Comparison of ENCODE assay signal across 13 cellular contexts in genomic region chr16:3072166-3072565, GRCh38. TPM values are rescaled to one million over a fixed set of nuclear protein-coding genes. Genes with fewer than 3 reads are reported as not detected.
DNase-seq lines count a peak whose midpoint lies in the region; ATAC-seq lines count a peak whose summit lies in the region.
"Not testable (repeated sequence)": the region's sequence is repeated elsewhere in the genome, so short reads cannot be mapped to it uniquely, and the experiment has no call there.
"Had no signal": no experiment of that assay in that cellular context is flagged by ENCODE, and none has a peak within 500 bp of the region (broad histone marks: within the 10 kb centered on the region; RNA-seq: fewer than 3 reads in every experiment).

No MANE protein-coding gene starts in this region.

- not testable (repeated sequence) for H3K9me3 Mint-ChIP-seq in CD8-positive, alpha-beta memory T cell; T-cell; activated CD8-positive, alpha-beta T cell treated with anti-CD3 and anti-CD28 coated beads, Interleukin-2, amount 10 ng/mL, durations not matched to agents 7 days and 5 days (ENCODE audit: insufficient read depth); activated naive CD8-positive, alpha-beta T cell (ENCODE audit: low read depth); stimulated activated memory B cell treated with anti-CD40 and anti-IgM and Interleukin-4, amounts not matched to agents 10 μg/mL and 1 μg/mL and 100 μg/mL, for 72 hours

- H3K4me3 Mint-ChIP-seq in CD8-positive, alpha-beta memory T cell, result peak overlapping the region; percentile 57 to 78 (median 65)
- H3K4me3 Mint-ChIP-seq in T-cell, result peak overlapping the region in 2 of 3 donors; percentile 28 to 97
- peak overlapping the region; percentile 15 for H3K4me3 Mint-ChIP-seq in activated CD8-positive, alpha-beta T cell treated with anti-CD3 and anti-CD28 coated beads, Interleukin-2, amount 10 ng/mL, durations not matched to agents 7 days and 5 days
- not testable (repeated sequence) for H3K4me3 Mint-ChIP-seq in activated naive CD8-positive, alpha-beta T cell; stimulated activated memory B cell treated with anti-CD40 and anti-IgM and Interleukin-4, amounts not matched to agents 10 μg/mL and 1 μg/mL and 100 μg/mL, for 72 hours

- H3K27me3 Mint-ChIP-seq in CD8-positive, alpha-beta memory T cell; T-cell; activated CD8-positive, alpha-beta T cell treated with anti-CD3 and anti-CD28 coated beads, Interleukin-2, amount 10 ng/mL, durations not matched to agents 7 days and 5 days (ENCODE audit: low read depth); activated naive CD8-positive, alpha-beta T cell; stimulated activated memory B cell treated with anti-CD40 and anti-IgM and Interleukin-4, amounts not matched to agents 10 μg/mL and 1 μg/mL and 100 μg/mL, for 72 hours: not testable (repeated sequence)

- not testable (repeated sequence) for H3K4me3 ChIP-seq in CD8-positive, alpha-beta memory T cell (ENCODE audit: low read length)

- POLR2A ChIA-PET in CD8-positive, alpha-beta memory T cell (lab: Charles Lee), result interaction anchor here (0.7 kb wide), 1 partner anchor 99 kb away, joined by 3 read pairs; no protein-coding TSS in a partner anchor
- POLR2A ChIA-PET in T-cell (lab: Charles Lee); activated CD8-positive, alpha-beta T cell treated with anti-CD3 and anti-CD28 coated beads, Interleukin-2, amount 10 ng/mL, durations not matched to agents 7 days and 5 days (lab: Charles Lee): not testable (repeated sequence)

- peaks cover 93% of the 10 kb centered on the region for H3K4me1 ChIP-seq in CD8-positive, alpha-beta memory T cell (ENCODE audit: insufficient read depth, low read length)

- ATAC-seq in T-cell (replicated peaks in 1 of 4); stimulated activated memory B cell treated with anti-CD40 and anti-IgM and Interleukin-4, amounts not matched to agents 10 μg/mL and 1 μg/mL and 100 μg/mL, for 72 hours: not testable (repeated sequence)
- peak; percentile 7 for ATAC-seq in activated CD8-positive, alpha-beta T cell treated with anti-CD3 and anti-CD28 coated beads, Interleukin-2, amount 10 ng/mL, durations not matched to agents 7 days and 5 days

- H3K36me3 Mint-ChIP-seq in CD8-positive, alpha-beta memory T cell, result peaks cover 14 to 33% (median 23%) of the 10 kb centered on the region in 3 donors
- peaks cover 26% of the 10 kb centered on the region for H3K36me3 Mint-ChIP-seq in T-cell
- peaks cover 66% of the 10 kb centered on the region for H3K36me3 Mint-ChIP-seq in activated CD8-positive, alpha-beta T cell treated with anti-CD3 and anti-CD28 coated beads, Interleukin-2, amount 10 ng/mL, durations not matched to agents 7 days and 5 days (ENCODE audit: low read depth)
- peaks cover 13% of the 10 kb centered on the region for H3K36me3 Mint-ChIP-seq in activated naive CD8-positive, alpha-beta T cell
- H3K36me3 Mint-ChIP-seq in stimulated activated memory B cell treated with anti-CD40 and anti-IgM and Interleukin-4, amounts not matched to agents 10 μg/mL and 1 μg/mL and 100 μg/mL, for 72 hours, result not testable (repeated sequence)

- not testable (repeated sequence) for H3K27ac ChIP-seq in CD8-positive, alpha-beta memory T cell (ENCODE audit: low read depth, low read length)

- H3K36me3 ChIP-seq in CD8-positive, alpha-beta memory T cell (ENCODE audit: insufficient read depth, low read length), result peaks cover 19% of the 10 kb centered on the region

- not testable (repeated sequence) for DNase-seq in CD8-positive, alpha-beta memory T cell; T-cell
- DNase-seq in activated CD8-positive, alpha-beta T cell treated with anti-CD3 and anti-CD28 coated beads, Interleukin-2, amount 10 ng/mL, durations not matched to agents 7 days and 5 days, result peak; percentile 59
- DNase-seq in kidney tubule cell (ENCODE audit: low spot score), result peak; percentile 28

- H3K4me1 Mint-ChIP-seq in CD8-positive, alpha-beta memory T cell, result peaks cover 83 to 95% (median 92%) of the 10 kb centered on the region in 3 donors
- peaks cover 89 to 93% (median 91%) of the 10 kb centered on the region in 3 donors for H3K4me1 Mint-ChIP-seq in T-cell
- H3K4me1 Mint-ChIP-seq in activated CD8-positive, alpha-beta T cell treated with anti-CD3 and anti-CD28 coated beads, Interleukin-2, amount 10 ng/mL, durations not matched to agents 7 days and 5 days (ENCODE audit: low read depth), result peaks cover 89% of the 10 kb centered on the region
- H3K4me1 Mint-ChIP-seq in activated naive CD8-positive, alpha-beta T cell (ENCODE audit: low read depth), result peaks cover 72% of the 10 kb centered on the region
- H3K4me1 Mint-ChIP-seq in stimulated activated memory B cell treated with anti-CD40 and anti-IgM and Interleukin-4, amounts not matched to agents 10 μg/mL and 1 μg/mL and 100 μg/mL, for 72 hours, result peaks cover 50% of the 10 kb centered on the region

- H3K27me3 ChIP-seq in CD8-positive, alpha-beta memory T cell (ENCODE audit: insufficient read depth, low read length, poor library complexity, severe bottlenecking), result not testable (repeated sequence)

- peak overlapping the region; percentile 70 to 95 (median 90) for H3K27ac Mint-ChIP-seq in CD8-positive, alpha-beta memory T cell
- H3K27ac Mint-ChIP-seq in T-cell, result peak overlapping the region; percentile 89 to 94
- H3K27ac Mint-ChIP-seq in activated CD8-positive, alpha-beta T cell treated with anti-CD3 and anti-CD28 coated beads, Interleukin-2, amount 10 ng/mL, durations not matched to agents 7 days and 5 days, result peak overlapping the region; percentile 97
- peak overlapping the region; percentile 46 for H3K27ac Mint-ChIP-seq in activated naive CD8-positive, alpha-beta T cell
- H3K27ac Mint-ChIP-seq in stimulated activated memory B cell treated with anti-CD40 and anti-IgM and Interleukin-4, amounts not matched to agents 10 μg/mL and 1 μg/mL and 100 μg/mL, for 72 hours, result peak overlapping the region; percentile 55

- CTCF ChIA-PET in CD8-positive, alpha-beta memory T cell (lab: Charles Lee); activated CD8-positive, alpha-beta T cell treated with anti-CD3 and anti-CD28 coated beads, Interleukin-2, amount 10 ng/mL, durations not matched to agents 7 days and 5 days (lab: Charles Lee): not testable (repeated sequence)
- CTCF ChIA-PET in T-cell (lab: Charles Lee), result interaction anchor here in 1 of 2 donors (0.6 kb wide), 1 partner anchor 30 kb away, joined by 5 read pairs; no protein-coding TSS in a partner anchor

- not testable (repeated sequence) for H3K9me3 ChIP-seq in CD8-positive, alpha-beta memory T cell (ENCODE audit: low read length)

RNA-seq across cellular contexts. Expression of gene IL32, which starts 6.7 kb away (rescaled TPM):
- 100 to 1,000 TPM; 975 to 992 TPM for total RNA-seq in CD8-positive, alpha-beta memory T cell
- 3,843 TPM for polyA plus RNA-seq in CD8-positive, alpha-beta memory T cell
- total RNA-seq in T-cell, result 1,000 to 10,000 TPM in 2 of 5 donors, 100 to 1,000 TPM in 3; 736 to 1,200 (median 999) TPM
- total RNA-seq in activated CD8-positive, alpha-beta T cell treated with anti-CD3 and anti-CD28 coated beads, Interleukin-2, amount 10 ng/mL, durations not matched to agents 7 days and 5 days, result 1,000 to 10,000 TPM; 1,836 to 1,884 TPM

RNA-seq across cellular contexts. Expression of gene MMP25, which starts 25.8 kb away (rescaled TPM):
- 1 to 10 TPM; 1.5 to 1.9 TPM for total RNA-seq in CD8-positive, alpha-beta memory T cell
- polyA plus RNA-seq in CD8-positive, alpha-beta memory T cell, result 0.90 TPM
- 1 to 10 TPM; 1.6 to 9.6 (median 4.1) TPM for total RNA-seq in T-cell
- 10 to 100 TPM; 58.0 to 66.1 TPM for total RNA-seq in activated CD8-positive, alpha-beta T cell treated with anti-CD3 and anti-CD28 coated beads, Interleukin-2, amount 10 ng/mL, durations not matched to agents 7 days and 5 days
- total RNA-seq: hepatocyte had no signal

RNA-seq across cellular contexts. Expression of gene ZSCAN10, which starts 26.9 kb away (rescaled TPM):
- total RNA-seq in CD8-positive, alpha-beta memory T cell, result under 1 TPM in 1 of 2 experiments, not detected in 1; 0.15 TPM
- not detected for polyA plus RNA-seq in CD8-positive, alpha-beta memory T cell
- total RNA-seq in T-cell, result under 1 TPM in 4 of 5 donors, not detected in 1; 0.19 to 0.64 (median 0.39) TPM
- under 1 TPM; 0.23 to 0.26 TPM for total RNA-seq in activated CD8-positive, alpha-beta T cell treated with anti-CD3 and anti-CD28 coated beads, Interleukin-2, amount 10 ng/mL, durations not matched to agents 7 days and 5 days
- total RNA-seq: esophagus muscularis mucosa, frontal cortex, hepatocyte, lower leg skin, vagina had no signal
- polyA plus RNA-seq: hepatocyte, K562 had no signal

RNA-seq across cellular contexts. Expression of gene BICDL2, which starts 35.4 kb away (rescaled TPM):
- not detected for total RNA-seq in CD8-positive, alpha-beta memory T cell
- polyA plus RNA-seq in CD8-positive, alpha-beta memory T cell, result not detected
- under 1 TPM in 3 of 5 donors, not detected in 2; 0.13 to 0.16 (median 0.15) TPM for total RNA-seq in T-cell
- total RNA-seq in activated CD8-positive, alpha-beta T cell treated with anti-CD3 and anti-CD28 coated beads, Interleukin-2, amount 10 ng/mL, durations not matched to agents 7 days and 5 days, result under 1 TPM; 0.84 to 0.94 TPM
- total RNA-seq: frontal cortex, temporal lobe had no signal

RNA-seq across cellular contexts. Expression of gene ZNF205, which starts 40.2 kb away (rescaled TPM):
- total RNA-seq in CD8-positive, alpha-beta memory T cell, result under 1 TPM in 1 of 2 experiments, not detected in 1; 0.11 TPM
- not detected for polyA plus RNA-seq in CD8-positive, alpha-beta memory T cell
- total RNA-seq in T-cell, result under 1 TPM in 1 of 5 donors, not detected in 4; 0.38 TPM
- not detected for total RNA-seq in activated CD8-positive, alpha-beta T cell treated with anti-CD3 and anti-CD28 coated beads, Interleukin-2, amount 10 ng/mL, durations not matched to agents 7 days and 5 days

Comparison
In these comparisons a context has a peak if more than half of its experiments do, and no peak if none do; other contexts are left out.
1. H3K27ac Mint-ChIP-seq: peak in every context shown above with its lines; median percentile 97 in activated CD8-positive, alpha-beta T cell treated with anti-CD3 and anti-CD28 coated beads, Interleukin-2, amount 10 ng/mL, durations not matched to agents 7 days and 5 days; 92 in T-cell; 90 in CD8-positive, alpha-beta memory T cell; 55 in stimulated activated memory B cell treated with anti-CD40 and anti-IgM and Interleukin-4, amounts not matched to agents 10 μg/mL and 1 μg/mL and 100 μg/mL, for 72 hours; 46 in activated naive CD8-positive, alpha-beta T cell.
2. RNA of gene MMP25, which starts 25.8 kb away (total RNA-seq): 58.0 to 66.1 TPM in activated CD8-positive, alpha-beta T cell treated with anti-CD3 and anti-CD28 coated beads, Interleukin-2, amount 10 ng/mL, durations not matched to agents 7 days and 5 days; 1.6 to 9.6 TPM in T-cell and 1.5 to 1.9 TPM in CD8-positive, alpha-beta memory T cell; every median in the first group is over 4 times any median in the second.